1 cellular context compared by ENCODE assay signal in the genomic region with DNA sequence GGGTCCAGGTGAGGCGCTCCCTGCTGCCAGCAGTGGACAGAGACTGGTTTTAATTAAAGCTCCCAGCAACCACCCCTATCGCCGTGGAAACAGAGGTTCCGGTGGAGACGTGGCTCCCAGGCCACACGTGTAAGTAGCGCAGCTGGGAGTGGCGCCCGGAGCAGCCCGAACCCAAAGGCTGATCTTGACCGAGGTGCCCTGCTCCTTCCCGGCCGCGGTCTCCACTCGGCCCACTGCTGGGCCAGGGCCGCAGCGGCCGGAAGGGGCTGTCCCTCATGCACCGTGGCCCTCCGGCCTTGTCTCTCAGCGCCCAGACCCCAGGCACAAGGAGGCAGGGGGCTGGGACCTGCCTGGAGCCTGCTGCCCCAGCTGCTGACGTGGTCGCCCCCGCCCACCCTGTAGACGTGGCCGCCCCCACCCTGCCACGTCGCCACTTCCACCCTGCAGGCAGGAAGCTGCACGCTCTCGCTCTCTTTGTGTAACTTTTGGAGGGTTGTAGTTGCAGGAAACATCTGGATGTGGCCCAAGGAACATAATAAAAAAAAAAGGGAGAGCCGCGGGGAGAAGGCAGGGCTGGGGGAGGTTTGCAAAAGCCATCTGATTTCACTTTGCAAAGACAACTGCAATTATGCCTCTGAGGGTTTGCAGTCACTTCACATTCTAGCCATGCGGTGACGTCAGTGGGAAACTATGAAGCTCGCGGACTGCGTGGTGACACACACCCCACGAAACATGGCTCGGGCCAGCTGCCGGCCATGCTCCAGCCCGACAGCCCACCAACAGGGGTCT.
TF ChIP-seq lines count a peak whose summit lies in the region.

No MANE protein-coding gene starts in this region.

TF ChIP-seq in SK-N-SH, 30 proteins besides CTCF, POLR2A, EP300 and RAD21 (continued from another document):
- TF ChIP-seq, protein P1, sequence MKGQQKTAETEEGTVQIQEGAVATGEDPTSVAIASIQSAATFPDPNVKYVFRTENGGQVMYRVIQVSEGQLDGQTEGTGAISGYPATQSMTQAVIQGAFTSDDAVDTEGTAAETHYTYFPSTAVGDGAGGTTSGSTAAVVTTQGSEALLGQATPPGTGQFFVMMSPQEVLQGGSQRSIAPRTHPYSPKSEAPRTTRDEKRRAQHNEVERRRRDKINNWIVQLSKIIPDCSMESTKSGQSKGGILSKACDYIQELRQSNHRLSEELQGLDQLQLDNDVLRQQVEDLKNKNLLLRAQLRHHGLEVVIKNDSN (IDR thresholded peaks at IDR 0.05; ENCODE audit: borderline replicate concordance, low read depth), result 0 out of 2 replicates have a peak, but pooled peaks have one; percentile 12
- TF ChIP-seq, protein P2, sequence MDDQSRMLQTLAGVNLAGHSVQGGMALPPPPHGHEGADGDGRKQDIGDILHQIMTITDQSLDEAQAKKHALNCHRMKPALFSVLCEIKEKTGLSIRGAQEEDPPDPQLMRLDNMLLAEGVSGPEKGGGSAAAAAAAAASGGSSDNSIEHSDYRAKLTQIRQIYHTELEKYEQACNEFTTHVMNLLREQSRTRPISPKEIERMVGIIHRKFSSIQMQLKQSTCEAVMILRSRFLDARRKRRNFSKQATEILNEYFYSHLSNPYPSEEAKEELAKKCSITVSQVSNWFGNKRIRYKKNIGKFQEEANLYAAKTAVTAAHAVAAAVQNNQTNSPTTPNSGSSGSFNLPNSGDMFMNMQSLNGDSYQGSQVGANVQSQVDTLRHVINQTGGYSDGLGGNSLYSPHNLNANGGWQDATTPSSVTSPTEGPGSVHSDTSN (IDR thresholded peaks at IDR 0.05), result peak; percentile 92
- TF ChIP-seq REST (IDR thresholded peaks at IDR 0.05; ENCODE audit: low read depth, low read length), result 0 out of 2 replicates have a peak, but pooled peaks have one; percentile 18
- no peak; the same call in 1 of the 2 replicates for TF ChIP-seq RXRA (IDR thresholded peaks at IDR 0.05; ENCODE audit: borderline replicate concordance, low read depth)
- TF ChIP-seq NRF1 (IDR thresholded peaks at IDR 0.05; ENCODE audit: low read depth, low read length), result no peak
- peak; percentile 45; the same call in 1 of the 2 replicates for TF ChIP-seq TAF1 (IDR thresholded peaks at IDR 0.05; ENCODE audit: borderline replicate concordance, low read depth, low read length)
- no peak; the same call in 1 of the 2 replicates for TF ChIP-seq JUND (IDR thresholded peaks at IDR 0.05)
- peak; percentile 79 for TF ChIP-seq YY1 (IDR thresholded peaks at IDR 0.05; ENCODE audit: low read depth)
- no peak for TF ChIP-seq GABPA (IDR thresholded peaks at IDR 0.05; ENCODE audit: low read depth)
- TF ChIP-seq FOSL2 (IDR thresholded peaks at IDR 0.05; ENCODE audit: borderline replicate concordance, low read depth), result peak; percentile 84; the same call in 1 of the 2 replicates
